8 cellular contexts compared by ENCODE assay signal in the genomic region with DNA sequence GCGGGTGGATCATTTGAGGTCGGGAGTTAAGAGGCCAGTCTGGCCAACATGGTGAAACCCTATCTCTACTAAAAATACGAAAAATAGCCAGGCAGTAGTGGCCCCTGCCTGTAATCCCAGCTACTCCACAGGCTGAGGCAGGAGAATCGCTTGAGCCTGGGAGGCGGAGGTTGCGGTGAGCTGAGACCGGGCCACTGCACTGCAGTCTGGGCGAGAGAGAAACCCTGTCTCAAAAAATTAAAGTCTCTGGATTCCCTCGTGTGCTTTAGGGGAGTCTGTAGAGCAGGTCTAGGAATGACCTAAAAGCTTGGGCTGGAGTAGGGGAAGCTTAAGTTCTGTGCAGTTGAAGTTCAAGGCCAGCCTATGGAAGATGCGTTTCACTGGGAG. TPM values are rescaled to one million over a fixed set of nuclear protein-coding genes. Genes with fewer than 3 reads are reported as not detected.
DNase-seq lines count a peak whose midpoint lies in the region; ATAC-seq and TF ChIP-seq lines count a peak whose summit lies in the region.

No MANE protein-coding gene starts in this region.

- TF ChIP-seq CTCF in AG04449 (IDR thresholded peaks at IDR 0.05; ENCODE audit: insufficient read depth, low read length, missing control alignments) (no peak), KMS-11 (conservative IDR thresholded peaks at IDR 0.05; ENCODE audit: low read depth, low read length) (no peak), choroid plexus epithelial cell (conservative IDR thresholded peaks at IDR 0.05; ENCODE audit: low read depth, low read length) (no peak)

- no peaks in the 10 kb centered on the region; the same call in 1 of the 2 replicates for H3K79me2 ChIP-seq in KMS-11 (ENCODE audit: insufficient read depth, low read depth)

- POLR2A ChIA-PET in AG04449 (lab: Yijun Ruan, JAX): interaction anchor here (1.0 to 1.1 kb wide), 2 partner anchors 10 to 152 kb away, joined by 3 to 5 read pairs; no protein-coding TSS in a partner anchor

- peaks cover 26 to 29% (median 28%) of the 10 kb centered on the region in 3 donors for H3K4me1 Mint-ChIP-seq in naive B cell

- peak overlapping the region; percentile 39 for H3K27ac ChIP-seq in KMS-11

- H3K36me3 Mint-ChIP-seq in naive B cell: no peaks in the 10 kb centered on the region

- peak overlapping the region; percentile 57; the same call in 1 of the 2 replicates for H2AFZ ChIP-seq in KMS-11 (ENCODE audit: low read depth)

- H3K9ac ChIP-seq in KMS-11: peak overlapping the region; percentile 57

- peak overlapping the region; percentile 79 for H3K4me2 ChIP-seq in KMS-11

- H4K20me1 ChIP-seq in KMS-11 (ENCODE audit: insufficient read depth): no peaks in the 10 kb centered on the region

- TF ChIP-seq POLR2A in GM18505 (IDR thresholded peaks at IDR 0.05; ENCODE audit: borderline replicate concordance, extremely low read depth, insufficient read depth, insufficient read length): no peak

- no peaks in the 10 kb centered on the region for H3K27me3 ChIP-seq in KMS-11 (ENCODE audit: insufficient read depth, low read depth)

- peaks cover 8% of the 10 kb centered on the region for H3K4me1 ChIP-seq in KMS-11 (ENCODE audit: low read depth, poor library complexity, severe bottlenecking)

- peak overlapping the region; percentile 90 to 99 (median 94) for H3K27ac Mint-ChIP-seq in naive B cell

- no peaks in the 10 kb centered on the region for H3K27me3 Mint-ChIP-seq in naive B cell

- H3K9me3 Mint-ChIP-seq in naive B cell: no peaks in the 10 kb centered on the region

- ATAC-seq in naive B cell (ENCODE audit: low read depth in 2 of 2): no peak
- no peak for ATAC-seq in HG03457 (IDR thresholded peaks at IDR 0.05; ENCODE audit: unreplicated experiment)
- ATAC-seq in GM18505 (IDR thresholded peaks at IDR 0.05; ENCODE audit: unreplicated experiment): no peak

- H3K4me3 ChIP-seq in AG04449 (ENCODE audit: low read depth, low read length) (peak overlapping the region; percentile 66), KMS-11 (IDR thresholded peaks at IDR 0.05; ENCODE audit: insufficient read depth, low read depth, low read length) (no peak overlapping the region), choroid plexus epithelial cell (ENCODE audit: low read depth, low read length) (peak overlapping the region; percentile 96)

- CTCF ChIA-PET in AG04449 (lab: Yijun Ruan, JAX): interaction anchor here (1.0 to 2.3 kb wide), 4 partner anchors 10 to 149 kb away, joined by 3 to 9 read pairs (median 4); no protein-coding TSS in a partner anchor

- no peak for DNase-seq in AG04449 (ENCODE audit: low read depth, low spot score)
- peak; percentile 12 for DNase-seq in choroid plexus epithelial cell (ENCODE audit: low read depth)
- no peak for DNase-seq in naive B cell
- no peak for DNase-seq in DMS153 (lab: John Stamatoyannopoulos, UW)
- no peak for DNase-seq in activated CD4-positive, CD25-positive, alpha-beta regulatory T cell (lab: John Stamatoyannopoulos, UW)

- peak overlapping the region; percentile 85 to 99 (median 96) for H3K4me3 Mint-ChIP-seq in naive B cell

- H3K36me3 ChIP-seq in KMS-11 (ENCODE audit: insufficient read depth): no peaks in the 10 kb centered on the region

RNA-seq across cellular contexts. Expression of gene TULP3, which starts 0.7 kb away (rescaled TPM):
- polyA plus RNA-seq in naive B cell (ENCODE audit: low read depth in 6 of 6): 10 to 100 TPM in 1 of 6 donors, 1 to 10 TPM in 4, under 1 TPM in 1; 0.83 to 11.2 (median 9.0) TPM

RNA-seq across cellular contexts. Expression of gene RHNO1, which starts 13.0 kb away (rescaled TPM):
- polyA plus RNA-seq in naive B cell (ENCODE audit: low read depth in 6 of 6): 10 to 100 TPM; 40.0 to 92.1 (median 50.8) TPM

RNA-seq across cellular contexts. Expression of gene FOXM1, which starts 13.0 kb away (rescaled TPM):
- under 1 TPM in 1 of 6 donors, not detected in 5; 0.08 TPM for polyA plus RNA-seq in naive B cell (ENCODE audit: low read depth in 6 of 6)

RNA-seq across cellular contexts. Expression of gene TEX52, which starts 33.2 kb away (rescaled TPM):
- polyA plus RNA-seq in naive B cell (ENCODE audit: low read depth in 6 of 6): not detected

RNA-seq across cellular contexts. Expression of gene NRIP2, which starts 55.2 kb away (rescaled TPM):
- polyA plus RNA-seq in naive B cell (ENCODE audit: low read depth in 6 of 6): 1 to 10 TPM in 4 of 6 donors, under 1 TPM in 2; 0.47 to 1.9 (median 1.1) TPM
